In the genomic region with DNA sequence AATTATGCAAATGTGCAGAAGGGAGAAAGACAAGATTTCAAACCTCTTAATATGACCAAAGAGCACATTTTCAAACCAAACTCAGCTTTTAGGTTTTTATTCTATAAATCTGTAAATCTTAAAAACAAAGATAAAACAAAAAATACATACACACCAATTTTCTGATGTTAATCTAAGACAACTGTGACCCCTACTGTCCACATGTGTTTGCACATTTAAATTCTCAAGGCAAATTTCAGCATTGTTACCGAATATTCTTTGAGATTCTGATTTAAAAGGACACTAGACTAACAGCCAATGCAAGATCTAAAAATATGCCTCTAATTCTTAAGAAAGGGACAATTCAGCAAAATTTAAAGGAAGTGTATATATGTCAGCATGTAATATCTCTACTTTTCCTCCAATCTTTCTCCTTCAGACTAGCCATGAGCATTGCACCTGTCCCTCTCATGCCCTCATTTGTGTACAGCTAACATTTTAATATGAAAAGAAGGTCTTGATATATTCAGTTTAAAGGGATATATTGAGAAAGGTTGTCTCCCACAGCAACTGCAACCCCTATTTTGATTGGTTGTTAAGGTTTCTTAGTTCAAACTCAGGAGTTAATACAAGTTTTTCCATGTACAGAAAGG, we compare ENCODE assay signal across 13 cellular contexts.
DNase-seq lines count a peak whose midpoint lies in the region; ATAC-seq, FAIRE-seq and TF ChIP-seq lines count a peak whose summit lies in the region.
"Had no signal": no experiment of that assay in that cellular context is flagged by ENCODE, and none has a peak within 500 bp of the region (broad histone marks: within the 10 kb centered on the region; RNA-seq: fewer than 3 reads in every experiment).

No MANE protein-coding gene starts in this region.

- intact Hi-C loops in body of pancreas (cut with DNase I) = no loop called here

- H3K4me3 Mint-ChIP-seq in mesothelial cell of epicardium = no peak overlapping the region
- H3K4me3 Mint-ChIP-seq: T-helper 1 cell treated with Interleukin-12 subunit alpha and Interleukin-12 subunit beta and Interleukin-4 antibody, amounts not matched to agents 30 μg/mL and 1 μg/mL, for 36 hours had no signal

- no peak overlapping the region for H3K4me3 ChIP-seq in body of pancreas
- H3K4me3 ChIP-seq: MG63 had no signal

- no peaks in the 10 kb centered on the region for H3K9me3 ChIP-seq in body of pancreas
- H3K9me3 ChIP-seq: MG63 had no signal

- no peak for FAIRE-seq in D721Med (lab: Jason Lieb, UNC)

- H3K9me3 Mint-ChIP-seq in mesothelial cell of epicardium = no peaks in the 10 kb centered on the region
- H3K9me3 Mint-ChIP-seq: T-helper 1 cell treated with Interleukin-12 subunit alpha and Interleukin-12 subunit beta and Interleukin-4 antibody, amounts not matched to agents 30 μg/mL and 1 μg/mL, for 36 hours had no signal

- H3K36me3 Mint-ChIP-seq in mesothelial cell of epicardium = no peaks in the 10 kb centered on the region

- no peaks in the 10 kb centered on the region for H3K27me3 Mint-ChIP-seq in mesothelial cell of epicardium (ENCODE audit: low read depth)

- peaks cover 12% of the 10 kb centered on the region for H3K4me1 ChIP-seq in body of pancreas

- TF ChIP-seq CTCF in D721Med (IDR thresholded peaks at IDR 0.05; ENCODE audit: insufficient read depth, missing control alignments) = peak; percentile 44
- peak in 4 of 7 experiments; percentile 36 to 41 (median 40) for TF ChIP-seq CTCF in body of pancreas (IDR thresholded peaks at IDR 0.05)
- TF ChIP-seq CTCF in mesothelial cell of epicardium (IDR thresholded peaks at IDR 0.05; ENCODE audit: unreplicated experiment) = peak; percentile 33

- H3K27me3 ChIP-seq in body of pancreas = no peaks in the 10 kb centered on the region
- H3K27me3 ChIP-seq: MG63 had no signal

- H3K4me1 Mint-ChIP-seq in mesothelial cell of epicardium = peaks cover 3% of the 10 kb centered on the region

- 23 to 28% methylated on average over 1 of the region's 1 CpG for WGBS in body of pancreas, 2 donors

- ATAC-seq in body of pancreas (no peak), GM18909 (IDR thresholded peaks at IDR 0.05; ENCODE audit: poor library complexity, unreplicated experiment) (no peak), HG02885 (IDR thresholded peaks at IDR 0.05; ENCODE audit: poor library complexity, unreplicated experiment) (no peak)
- ATAC-seq: right cardiac atrium; stimulated activated naive CD8-positive, alpha-beta T cell treated with anti-CD3 and anti-CD28 coated beads, Interleukin-15, Interleukin-2, amounts not matched to agents 100 U/mL and 50 U/mL, for 24 hours had no signal

- H3K27ac ChIP-seq in body of pancreas = no peak overlapping the region

- DNase-seq in D721Med (ENCODE audit: insufficient read length, low spot score) = no peak
- peak; percentile 32 to 54 for DNase-seq in Kasumi-1 (lab: John Stamatoyannopoulos, UW)
- no peak for DNase-seq in body of pancreas
- DNase-seq in mesothelial cell of epicardium (ENCODE audit: low spot score in 2 of 2, unreplicated experiment in 2 of 2) = no peak
- no peak for DNase-seq in NCI-H1436 (lab: John Stamatoyannopoulos, UW)
- no peak for DNase-seq in NCI-H1417 treated with DMSO at 0.1 percent for 48 hours (lab: John Stamatoyannopoulos, UW)
- DNase-seq: activated naive CD4-positive, alpha-beta T cell; MG63; right cardiac atrium; stimulated activated naive CD8-positive, alpha-beta T cell treated with anti-CD3 and anti-CD28 coated beads, Interleukin-15, Interleukin-2, amounts not matched to agents 100 U/mL and 50 U/mL, for 24 hours had no signal

- no peak for TF ChIP-seq POLR2A in body of pancreas (IDR thresholded peaks at IDR 0.05)

- no peak overlapping the region for H3K27ac Mint-ChIP-seq in mesothelial cell of epicardium
- H3K27ac Mint-ChIP-seq: T-helper 1 cell treated with Interleukin-12 subunit alpha and Interleukin-12 subunit beta and Interleukin-4 antibody, amounts not matched to agents 30 μg/mL and 1 μg/mL, for 36 hours had no signal

- no peaks in the 10 kb centered on the region for H3K36me3 ChIP-seq in body of pancreas (replicated peaks in 1 of 2; ENCODE audit: insufficient read depth in 1 of 2, low read depth in 2 of 2)
- H3K36me3 ChIP-seq: MG63 had no signal

Comparison
In these comparisons a context has a peak if more than half of its experiments do, and no peak if none do; other contexts are left out.
1. DNase-seq: peak in Kasumi-1 (2 of 2); none in D721Med (single experiment), body of pancreas (0 of 4), mesothelial cell of epicardium (0 of 2), NCI-H1436 (single experiment) and NCI-H1417 treated with DMSO at 0.1 percent for 48 hours (single experiment).
2. Peak in every context shown above with its lines, with median percentiles within 50 percentile points of each other: CTCF ChIP-seq.